ENCODE assay signal across 20 cellular contexts in genomic region chr15:75354454-75354853, GRCh38.
"Had no signal": no experiment of that assay in that cellular context is flagged by ENCODE, and none has a peak within 500 bp of the region (broad histone marks: within the 10 kb centered on the region; RNA-seq: fewer than 3 reads in every experiment).

No MANE protein-coding gene starts in this region.

- H3K27ac ChIP-seq: foreskin keratinocyte, hepatocyte, pancreas, right lobe of liver, testis, upper lobe of left lung had no signal

- H3K4me3 ChIP-seq: hepatocyte, lung, pancreas, right lobe of liver, smooth muscle cell, testis, upper lobe of left lung had no signal

- FAIRE-seq: bronchial epithelial cell, pancreas had no signal

- H3K79me2 ChIP-seq: hepatocyte had no signal

- ATAC-seq: activated T-cell treated with anti-CD3 and anti-CD28 coated beads, Interleukin-2, amount 50 U/mL, for 72 hours; effector memory CD8-positive, alpha-beta T cell; foreskin keratinocyte; pancreas; stimulated activated effector memory CD8-positive, alpha-beta T cell treated with anti-CD3 and anti-CD28 coated beads, Interleukin-12 subunit alpha, Interleukin-12 subunit beta, amount 100 ng/mL, for 72 hours had no signal

- H3K9me3 Mint-ChIP-seq: mesothelial cell of epicardium had no signal

- H3K27ac Mint-ChIP-seq: activated T-cell treated with anti-CD3 and anti-CD28 coated beads, Interleukin-2, amount 50 U/mL, for 72 hours; mesothelial cell of epicardium had no signal

- H3K4me3 Mint-ChIP-seq: activated T-cell treated with anti-CD3 and anti-CD28 coated beads, Interleukin-2, amount 50 U/mL, for 72 hours; effector memory CD8-positive, alpha-beta T cell; mesothelial cell of epicardium; stimulated activated effector memory CD8-positive, alpha-beta T cell treated with anti-CD3 and anti-CD28 coated beads, Interleukin-12 subunit alpha, Interleukin-12 subunit beta, amount 100 ng/mL, for 72 hours had no signal

- H3K4me1 ChIP-seq: foreskin keratinocyte, pancreas, testis had no signal

- H3K27me3 ChIP-seq: foreskin keratinocyte, hepatocyte, pancreas, right lobe of liver, testis, upper lobe of left lung had no signal

- H3K9me3 ChIP-seq: pancreas, right lobe of liver, testis, upper lobe of left lung had no signal

- H3K4me2 ChIP-seq: hepatocyte, smooth muscle cell had no signal

- H2AFZ ChIP-seq: hepatocyte had no signal

- DNase-seq: activated CD4-positive, alpha-beta T cell treated with anti-CD3 and anti-CD28 coated beads, Interleukin-2, amount 50 U/mL, for 1 hour; activated CD4-positive, CD25-positive, alpha-beta regulatory T cell treated with anti-CD3 and anti-CD28 coated beads, Interleukin-2, amount 50 U/mL, for 72 hours; activated CD8-positive, alpha-beta memory T cell treated with anti-CD3 and anti-CD28 coated beads, Interleukin-2, amount 50 U/mL, for 4 hours; activated effector memory CD4-positive, alpha-beta T cell treated with anti-CD3 and anti-CD28 coated beads, Interleukin-2, amount 50 U/mL, for 16 hours; activated naive CD4-positive, alpha-beta T cell treated with anti-CD3 and anti-CD28 coated beads, Interleukin-2, amount 50 U/mL, for 16 hours; activated T-cell treated with anti-CD3 and anti-CD28 coated beads, Interleukin-2, amount 50 U/mL, for 72 hours; effector memory CD8-positive, alpha-beta T cell; foreskin keratinocyte; islet precursor cell; right lobe of liver; stimulated activated CD4-positive, alpha-beta T cell treated with anti-CD3 and anti-CD28 coated beads, Interleukin-4, amount 100 ng/mL, for 24 hours; testis; upper lobe of left lung had no signal

- H3K4me1 Mint-ChIP-seq: mesothelial cell of epicardium had no signal

- H3K27me3 Mint-ChIP-seq: effector memory CD8-positive, alpha-beta T cell had no signal
